Comparison of ENCODE assay signal across 10 cellular contexts in the genomic region with DNA sequence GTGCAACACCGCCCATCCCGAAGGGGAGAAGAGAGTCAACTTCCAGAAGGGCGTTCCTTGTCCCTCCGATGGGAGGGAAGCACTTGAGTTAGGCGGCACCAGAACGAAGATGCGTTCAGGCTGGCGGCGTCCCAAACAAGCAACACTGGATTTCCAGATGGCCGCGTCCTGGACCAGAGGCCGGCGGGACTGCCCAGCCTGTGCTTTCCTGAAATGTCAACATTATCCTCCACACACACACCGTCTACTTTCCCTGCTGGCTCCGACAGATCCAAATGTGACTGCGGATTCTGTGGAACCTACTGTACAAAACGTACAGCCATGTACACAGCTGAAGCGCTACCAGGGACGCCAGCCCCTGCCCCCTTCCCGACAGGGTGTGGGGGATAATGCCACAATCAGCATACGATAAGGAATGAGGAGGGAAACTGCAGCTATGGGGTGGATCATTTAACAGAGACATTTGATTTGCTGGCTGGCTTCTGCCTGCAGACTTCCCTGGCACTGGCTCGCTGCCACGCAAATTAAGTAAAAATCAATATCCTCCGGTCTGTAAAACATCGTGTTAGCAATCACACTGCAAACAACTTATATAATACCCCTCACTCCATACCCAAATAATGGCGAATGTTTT.
A peak's percentile ranks its signal among the peaks of the same experiment; 100 is the strongest.
DNase-seq lines count a peak whose midpoint lies in the region; ATAC-seq, FAIRE-seq and TF ChIP-seq lines count a peak whose summit lies in the region.
"Had no signal": no experiment of that assay in that cellular context is flagged by ENCODE, and none has a peak within 500 bp of the region (broad histone marks: within the 10 kb centered on the region; RNA-seq: fewer than 3 reads in every experiment).

No MANE protein-coding gene starts in this region.

- H3K9me3 Mint-ChIP-seq in nephron progenitor cell = peaks cover 31% of the 10 kb centered on the region

- peaks cover 9% of the 10 kb centered on the region for H3K4me1 ChIP-seq in endothelial cell of umbilical vein (ENCODE audit: control insufficient read depth, extremely low read depth, insufficient read depth, low read length)

- H3K36me3 Mint-ChIP-seq in nephron progenitor cell (ENCODE audit: low read depth) = peaks cover 78% of the 10 kb centered on the region

- H3K4me3 Mint-ChIP-seq in nephron progenitor cell = no peak overlapping the region

- ATAC-seq in HG03175 (IDR thresholded peaks at IDR 0.05; ENCODE audit: unreplicated experiment) (no peak), GM21528 (IDR thresholded peaks at IDR 0.05; ENCODE audit: low FRiP score, unreplicated experiment) (no peak)

- H3K27me3 ChIP-seq in endothelial cell of umbilical vein (ENCODE audit: control insufficient read depth in 2 of 2, insufficient read depth in 2 of 2, low read length in 2 of 2) = no peaks in the 10 kb centered on the region

- H3K79me2 ChIP-seq in endothelial cell of umbilical vein (ENCODE audit: control insufficient read depth, insufficient read depth, low read length) = peaks cover 76% of the 10 kb centered on the region

- peak; percentile 68 for DNase-seq in COLO668 (lab: John Stamatoyannopoulos, UW; ENCODE audit: unreplicated experiment)
- DNase-seq in NCI-H2171 treated with DMSO at 0.1 percent for 48 hours (lab: John Stamatoyannopoulos, UW) = peak; percentile 74
- DNase-seq in endothelial cell of umbilical vein (ENCODE audit: low read depth, low spot score) = peak; percentile 31
- no peak for DNase-seq in nephron progenitor cell
- no peak for DNase-seq in kidney tubule cell (ENCODE audit: low spot score)
- DNase-seq in DMS114 treated with DMSO at 0.1 percent for 48 hours (lab: John Stamatoyannopoulos, UW; ENCODE audit: unreplicated experiment) = no peak
- DNase-seq: activated CD8-positive, alpha-beta memory T cell treated with anti-CD3 and anti-CD28 coated beads, Interleukin-2, amount 50 U/mL, for 48 hours; effector CD8-positive, alpha-beta T cell had no signal

- H3K4me3 ChIP-seq in endothelial cell of umbilical vein (replicated peaks in 1 of 3; ENCODE audit: insufficient read depth in 1 of 3, low read depth in 1 of 3, low read length in 3 of 3) = no peak overlapping the region

- no TSS peak for BruUV-seq in endothelial cell of umbilical vein (replicated peaks; lab: Mats Ljungman, UMichigan)

- H3K36me3 ChIP-seq in endothelial cell of umbilical vein (ENCODE audit: control insufficient read depth in 2 of 2, extremely low read depth in 1 of 2, insufficient read depth in 2 of 2, low read length in 2 of 2) = peaks cover 3 to 33% of the 10 kb centered on the region in 2 experiments

- POLR2A ChIA-PET in endothelial cell of umbilical vein (lab: Charles Lee) = no interaction called here

- H3K4me1 Mint-ChIP-seq in nephron progenitor cell = peaks cover 54% of the 10 kb centered on the region

- no peaks in the 10 kb centered on the region for H3K9me1 ChIP-seq in endothelial cell of umbilical vein (replicated peaks; ENCODE audit: control insufficient read depth, extremely low read depth, insufficient read depth, low read length)

- dilution Hi-C loops in endothelial cell of umbilical vein (cut with MboI; ENCODE audit: extremely low pct_ligation_motif_present, low sequenced_read_pairs) = no loop called here

- CTCF ChIA-PET in endothelial cell of umbilical vein (lab: Charles Lee) = no interaction called here

- H3K27ac Mint-ChIP-seq in nephron progenitor cell = peak overlapping the region; percentile 98

- H3K4me2 ChIP-seq in endothelial cell of umbilical vein (ENCODE audit: insufficient read depth, low read length) = no peak overlapping the region

- peak; percentile 42 for FAIRE-seq in endothelial cell of umbilical vein (lab: Jason Lieb, UNC)

- H4K20me1 ChIP-seq in endothelial cell of umbilical vein (replicated peaks; ENCODE audit: control insufficient read depth, extremely low read depth, insufficient read depth, low read length) = no peaks in the 10 kb centered on the region

- no peaks in the 10 kb centered on the region for H3K9me3 ChIP-seq in endothelial cell of umbilical vein (replicated peaks; ENCODE audit: control insufficient read depth, insufficient read depth, low read length)

- no peak overlapping the region for H2AFZ ChIP-seq in endothelial cell of umbilical vein (ENCODE audit: low read depth, low read length)

- peaks cover 6% of the 10 kb centered on the region for H3K27me3 Mint-ChIP-seq in nephron progenitor cell (ENCODE audit: low read depth, poor library complexity)

- TF ChIP-seq CTCF in endothelial cell of umbilical vein (IDR thresholded peaks at IDR 0.05; ENCODE audit: extremely low read depth in 1 of 2, insufficient read depth in 1 of 2, low read depth in 1 of 2, low read length in 2 of 2) (no peak), nephron progenitor cell (IDR thresholded peaks at IDR 0.05) (no peak)

- no peak for TF ChIP-seq POLR2A in endothelial cell of umbilical vein (IDR thresholded peaks at IDR 0.05; ENCODE audit: low read depth, low read length)

- no peak overlapping the region for H3K9ac ChIP-seq in endothelial cell of umbilical vein (replicated peaks; ENCODE audit: extremely low read depth, insufficient read depth, low read length)

- no peak overlapping the region for H3K27ac ChIP-seq in endothelial cell of umbilical vein (ENCODE audit: insufficient read depth, low read depth, low read length)

- intact Hi-C loops in endothelial cell of umbilical vein (cut with micrococcal nuclease) = no loop called here

TF ChIP-seq in endothelial cell of umbilical vein, 7 proteins besides CTCF, POLR2A, EP300 and RAD21:
- TF ChIP-seq GATA2 (IDR thresholded peaks at IDR 0.05; ENCODE audit: insufficient read depth, insufficient read length, low read depth, low read length) (no peak), JUN (IDR thresholded peaks at IDR 0.05; ENCODE audit: borderline replicate concordance, insufficient read depth, insufficient read length, low read depth) (no peak), FOS (IDR thresholded peaks at IDR 0.05; ENCODE audit: borderline replicate concordance, insufficient read depth, low read length) (no peak), MAX (IDR thresholded peaks at IDR 0.05; ENCODE audit: insufficient read depth, insufficient read length) (no peak), MYC (IDR thresholded peaks at IDR 0.05; ENCODE audit: low read depth, low read length) (no peak), EZH2 (IDR thresholded peaks at IDR 0.05; ENCODE audit: borderline replicate concordance, low read depth, low read length, severe bottlenecking) (no peak), POLR2AphosphoS5 (IDR thresholded peaks at IDR 0.05; ENCODE audit: insufficient read depth, low read depth, low read length) (no peak)

Comparison
In these comparisons a context has a peak if more than half of its experiments do, and no peak if none do; other contexts are left out.
1. DNase-seq: peak in COLO668 (single experiment), NCI-H2171 treated with DMSO at 0.1 percent for 48 hours (single experiment) and endothelial cell of umbilical vein (single experiment); none in nephron progenitor cell (single experiment), kidney tubule cell (single experiment) and DMS114 treated with DMSO at 0.1 percent for 48 hours (single experiment).